In the genomic region with DNA sequence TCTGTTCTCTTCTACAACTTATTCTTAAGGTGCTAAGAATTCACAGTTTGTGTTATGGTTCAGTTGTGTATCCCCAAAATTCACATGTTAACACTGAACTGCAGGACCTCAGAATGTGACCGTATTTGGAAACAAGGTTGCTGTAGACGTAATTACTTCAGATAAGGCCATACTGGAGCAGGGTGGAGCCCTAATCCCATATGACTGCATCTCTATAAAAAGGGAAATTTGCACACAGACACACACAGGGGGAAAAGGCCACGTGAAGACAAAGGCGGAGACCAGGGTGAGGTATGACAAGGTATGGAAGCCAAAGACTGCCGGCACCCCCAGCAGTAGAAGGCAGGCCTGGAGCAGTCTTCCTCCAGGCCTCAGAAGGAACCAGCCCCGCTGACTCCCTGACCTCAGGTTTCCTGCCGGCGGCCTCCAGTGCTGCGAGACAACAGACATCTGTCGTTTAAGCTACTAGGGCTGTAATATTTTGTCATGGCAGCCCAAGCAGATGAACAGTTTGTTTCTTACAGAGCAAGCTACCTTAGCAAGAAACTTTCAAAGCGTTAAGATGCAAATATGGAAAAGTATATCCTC, we compare ENCODE assay signal across 1 cellular context.
TF ChIP-seq lines count a peak whose summit lies in the region.

No MANE protein-coding gene starts in this region.

TF ChIP-seq in endothelial cell of umbilical vein, 7 proteins besides CTCF, POLR2A, EP300 and RAD21 (continued from another document):
- TF ChIP-seq, protein P1, sequence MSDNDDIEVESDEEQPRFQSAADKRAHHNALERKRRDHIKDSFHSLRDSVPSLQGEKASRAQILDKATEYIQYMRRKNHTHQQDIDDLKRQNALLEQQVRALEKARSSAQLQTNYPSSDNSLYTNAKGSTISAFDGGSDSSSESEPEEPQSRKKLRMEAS (IDR thresholded peaks at IDR 0.05; ENCODE audit: insufficient read depth, insufficient read length), result no peak
- TF ChIP-seq EZH2 (IDR thresholded peaks at IDR 0.05; ENCODE audit: borderline replicate concordance, low read depth, low read length, severe bottlenecking), result no peak
- no peak for TF ChIP-seq FOS (IDR thresholded peaks at IDR 0.05; ENCODE audit: borderline replicate concordance, insufficient read depth, low read length)
